Comparison of ENCODE assay signal across 1 cellular context in the genomic region with DNA sequence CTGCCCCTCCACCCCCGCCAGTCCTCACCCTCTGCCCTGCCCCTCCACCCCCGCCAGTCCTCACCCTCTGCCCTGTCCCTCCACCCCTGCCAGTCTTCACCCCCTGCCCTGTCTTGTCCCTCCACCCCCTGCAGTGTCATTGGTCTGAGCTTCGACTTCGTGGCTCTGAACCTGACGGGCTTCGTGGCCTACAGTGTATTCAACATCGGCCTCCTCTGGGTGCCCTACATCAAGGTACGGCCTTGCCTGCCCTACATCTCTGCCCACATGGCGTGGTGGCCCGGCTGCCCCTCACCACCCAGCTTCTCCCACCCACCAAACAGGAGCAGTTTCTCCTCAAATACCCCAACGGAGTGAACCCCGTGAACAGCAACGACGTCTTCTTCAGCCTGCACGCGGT.
TF ChIP-seq lines count a peak whose summit lies in the region.

No MANE protein-coding gene starts in this region.

TF ChIP-seq in IMR-90, 13 proteins besides CTCF, POLR2A, EP300 and RAD21:
- TF ChIP-seq BHLHE40 (IDR thresholded peaks at IDR 0.05; ENCODE audit: low read depth, low read length) (no peak), MAZ (IDR thresholded peaks at IDR 0.05; ENCODE audit: borderline replicate concordance, low read depth, low read length) (no peak), CHD1 (IDR thresholded peaks at IDR 0.05; ENCODE audit: low read depth, low read length) (no peak), SMC3 (IDR thresholded peaks at IDR 0.05; ENCODE audit: low read depth, low read length) (no peak), MXI1 (IDR thresholded peaks at IDR 0.05; ENCODE audit: borderline replicate concordance, low read depth, low read length) (no peak), MAFK (IDR thresholded peaks at IDR 0.05; ENCODE audit: low read depth, low read length) (no peak), NFE2L2 (IDR thresholded peaks at IDR 0.05; ENCODE audit: low read depth, low read length) (no peak), RFX5 (IDR thresholded peaks at IDR 0.05; ENCODE audit: low read depth, low read length) (no peak), FOS (IDR thresholded peaks at IDR 0.05; ENCODE audit: low read depth, low read length) (no peak)
- TF ChIP-seq, protein P1, sequence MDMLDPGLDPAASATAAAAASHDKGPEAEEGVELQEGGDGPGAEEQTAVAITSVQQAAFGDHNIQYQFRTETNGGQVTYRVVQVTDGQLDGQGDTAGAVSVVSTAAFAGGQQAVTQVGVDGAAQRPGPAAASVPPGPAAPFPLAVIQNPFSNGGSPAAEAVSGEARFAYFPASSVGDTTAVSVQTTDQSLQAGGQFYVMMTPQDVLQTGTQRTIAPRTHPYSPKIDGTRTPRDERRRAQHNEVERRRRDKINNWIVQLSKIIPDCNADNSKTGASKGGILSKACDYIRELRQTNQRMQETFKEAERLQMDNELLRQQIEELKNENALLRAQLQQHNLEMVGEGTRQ (IDR thresholded peaks at IDR 0.05; ENCODE audit: low read depth, low read length): no peak
- TF ChIP-seq, protein P2, sequence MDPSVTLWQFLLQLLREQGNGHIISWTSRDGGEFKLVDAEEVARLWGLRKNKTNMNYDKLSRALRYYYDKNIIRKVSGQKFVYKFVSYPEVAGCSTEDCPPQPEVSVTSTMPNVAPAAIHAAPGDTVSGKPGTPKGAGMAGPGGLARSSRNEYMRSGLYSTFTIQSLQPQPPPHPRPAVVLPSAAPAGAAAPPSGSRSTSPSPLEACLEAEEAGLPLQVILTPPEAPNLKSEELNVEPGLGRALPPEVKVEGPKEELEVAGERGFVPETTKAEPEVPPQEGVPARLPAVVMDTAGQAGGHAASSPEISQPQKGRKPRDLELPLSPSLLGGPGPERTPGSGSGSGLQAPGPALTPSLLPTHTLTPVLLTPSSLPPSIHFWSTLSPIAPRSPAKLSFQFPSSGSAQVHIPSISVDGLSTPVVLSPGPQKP (IDR thresholded peaks at IDR 0.05; ENCODE audit: borderline replicate concordance, low read depth, low read length): no peak
